ENCODE assay signal across 6 cellular contexts in the genomic region with DNA sequence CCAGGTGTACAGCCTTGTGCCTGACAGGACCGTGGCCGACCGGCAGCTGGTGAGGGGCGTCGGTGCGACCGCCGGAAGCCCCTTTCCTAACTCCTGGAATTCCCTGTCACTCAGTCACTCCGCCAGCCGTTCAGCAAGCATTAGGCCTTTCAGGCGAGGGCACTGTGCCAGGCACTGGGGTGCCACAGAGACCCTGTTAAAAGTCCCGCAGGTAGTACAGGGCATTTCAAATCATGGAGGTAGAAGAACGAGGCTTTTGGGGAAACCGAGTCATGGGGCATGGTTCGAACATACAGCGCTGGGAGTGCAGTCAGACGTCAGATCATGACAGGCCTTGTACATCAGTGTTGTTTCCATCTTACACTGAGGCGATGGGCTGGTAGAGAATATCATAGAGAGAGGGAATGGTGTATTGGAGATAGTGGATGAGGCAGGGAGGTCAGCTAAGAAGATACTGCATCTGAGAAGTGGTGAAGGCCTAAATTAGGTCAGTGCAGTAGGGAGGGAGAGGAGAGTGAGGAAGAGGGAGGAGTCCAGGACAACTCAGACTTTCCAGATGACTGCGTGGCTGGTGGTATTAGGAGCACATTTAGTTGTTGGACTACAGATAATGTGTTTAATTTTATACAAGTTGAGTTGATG. TPM values are rescaled to one million over a fixed set of nuclear protein-coding genes. Genes with fewer than 3 reads are reported as not detected.
DNase-seq lines count a peak whose midpoint lies in the region; ATAC-seq and TF ChIP-seq lines count a peak whose summit lies in the region.

No MANE protein-coding gene starts in this region.

- peak overlapping the region; percentile 99 for H3K27ac Mint-ChIP-seq in activated CD8-positive, alpha-beta T cell treated with anti-CD3 and anti-CD28 coated beads for 36 hours

- CTCF ChIA-PET in activated CD8-positive, alpha-beta T cell treated with anti-CD3 and anti-CD28 coated beads for 36 hours (lab: Charles Lee), result interaction anchor here (1.0 to 2.9 kb wide), 2 partner anchors 21 to 75 kb away, joined by 4 to 16 read pairs; no protein-coding TSS in a partner anchor

- H2AFZ ChIP-seq in GM23248, result peak overlapping the region; percentile 60

- DNase-seq in GM23248 (peak; percentile 87), NCI-H524 (lab: John Stamatoyannopoulos, UW) (no peak), NCI-H774 (lab: John Stamatoyannopoulos, UW) (no peak)
- DNase-seq in activated CD8-positive, alpha-beta T cell treated with anti-CD3 and anti-CD28 coated beads for 36 hours, result peak; percentile 63

- H3K9ac ChIP-seq in GM23248, result peak overlapping the region; percentile 99
- peak overlapping the region; percentile 69 to 82 for H3K9ac ChIP-seq in liver (ENCODE audit: low read depth in 1 of 2, low read length in 2 of 2)

- peaks cover 23% of the 10 kb centered on the region for H3F3A ChIP-seq in GM23248 (ENCODE audit: insufficient read depth)

- no peaks in the 10 kb centered on the region for H3K9me3 Mint-ChIP-seq in activated CD8-positive, alpha-beta T cell treated with anti-CD3 and anti-CD28 coated beads for 36 hours

- POLR2A ChIA-PET in activated CD8-positive, alpha-beta T cell treated with anti-CD3 and anti-CD28 coated beads for 36 hours (lab: Charles Lee), result interaction anchor here (0.6 to 9.3 kb wide), 10 partner anchors 11 to 432 kb away, joined by 3 to 85 read pairs (median 4); partner anchors contain the start of genes BAG6, C6orf47, NELFE and SKIC2

- in situ Hi-C loops in GM23248 (cut with MboI), result no loop called here

- 4% methylated on average over 19 of the region's 19 CpGs for WGBS in GM23248 (ENCODE audit: low coverage in 1 of 2, low lambda C conversion rate in 2 of 2, missing lambda C conversion rate in 2 of 2), 2 experiments
- 12% methylated on average over 19 of the region's 19 CpGs for WGBS in liver

- H3K27me3 ChIP-seq in GM23248 (replicated peaks; ENCODE audit: insufficient read depth), result no peaks in the 10 kb centered on the region
- H3K27me3 ChIP-seq in liver (ENCODE audit: control insufficient read depth in 4 of 4, insufficient read depth in 4 of 4, low read length in 3 of 4), result no peaks in the 10 kb centered on the region

- peaks cover 18% of the 10 kb centered on the region for H3K36me3 Mint-ChIP-seq in activated CD8-positive, alpha-beta T cell treated with anti-CD3 and anti-CD28 coated beads for 36 hours (ENCODE audit: low read depth)

- H4K20me1 ChIP-seq in GM23248 (ENCODE audit: insufficient read depth), result no peaks in the 10 kb centered on the region

- no peak for ATAC-seq in activated CD8-positive, alpha-beta T cell treated with anti-CD3 and anti-CD28 coated beads for 36 hours
- no peak for ATAC-seq in HG02970 (IDR thresholded peaks at IDR 0.05; ENCODE audit: low FRiP score, unreplicated experiment)

- H3K27me3 Mint-ChIP-seq in activated CD8-positive, alpha-beta T cell treated with anti-CD3 and anti-CD28 coated beads for 36 hours, result peaks cover 2% of the 10 kb centered on the region

- H3K9me2 ChIP-seq in GM23248 (ENCODE audit: insufficient read depth), result no peaks in the 10 kb centered on the region

- TF ChIP-seq CTCF in activated CD8-positive, alpha-beta T cell treated with anti-CD3 and anti-CD28 coated beads for 36 hours (IDR thresholded peaks at IDR 0.05), result no peak
- no peak for TF ChIP-seq CTCF in liver (IDR thresholded peaks at IDR 0.05; ENCODE audit: low read depth, low read length, missing input control)

- intact Hi-C loops in activated CD8-positive, alpha-beta T cell treated with anti-CD3 and anti-CD28 coated beads for 36 hours (cut with micrococcal nuclease), result no loop called here

- H3K27ac ChIP-seq in GM23248 (peak overlapping the region; percentile 96), liver (ENCODE audit: low read depth in 1 of 2, low read length in 2 of 2) (peak overlapping the region; percentile 98 to 99)

- H3K4me3 Mint-ChIP-seq in activated CD8-positive, alpha-beta T cell treated with anti-CD3 and anti-CD28 coated beads for 36 hours, result peak overlapping the region; percentile 94

- H3K36me3 ChIP-seq in GM23248 (ENCODE audit: low read depth) (0 out of 2 replicates have a peak, but pooled peaks cover 5% of the 10 kb centered on the region), liver (ENCODE audit: control insufficient read depth in 4 of 4, insufficient read depth in 3 of 4, low read depth in 1 of 4, low read length in 3 of 4) (peaks cover 6 to 27% (median 12%) of the 10 kb centered on the region in 4 donors)

- H3K4me1 Mint-ChIP-seq in activated CD8-positive, alpha-beta T cell treated with anti-CD3 and anti-CD28 coated beads for 36 hours (ENCODE audit: low read depth), result peaks cover 33% of the 10 kb centered on the region

- no peak for TF ChIP-seq RAD21 in liver (IDR thresholded peaks at IDR 0.05)

- H3K79me2 ChIP-seq in GM23248 (ENCODE audit: insufficient read depth), result peaks cover 51% of the 10 kb centered on the region

- H3K4me1 ChIP-seq in GM23248 (ENCODE audit: insufficient read depth), result peaks cover 13% of the 10 kb centered on the region
- peaks cover 6 to 34% (median 29%) of the 10 kb centered on the region in 4 donors for H3K4me1 ChIP-seq in liver (ENCODE audit: control insufficient read depth in 4 of 4, insufficient read depth in 4 of 4, low read length in 3 of 4)

- H3K4me3 ChIP-seq in GM23248 (peak overlapping the region; percentile 90), liver (ENCODE audit: low read depth in 1 of 3, low read length in 3 of 3) (peak overlapping the region; percentile 69 to 93 (median 78))

- H3K9me3 ChIP-seq in GM23248 (ENCODE audit: low read depth) (no peaks in the 10 kb centered on the region), liver (ENCODE audit: control insufficient read depth in 4 of 4, low read length in 3 of 4) (no peaks in the 10 kb centered on the region)

- peak overlapping the region; percentile 98 for H3K4me2 ChIP-seq in GM23248 (ENCODE audit: unreplicated experiment)

TF ChIP-seq in liver, 16 proteins besides CTCF, POLR2A, EP300 and RAD21 (continues in another document):
- TF ChIP-seq REST (IDR thresholded peaks at IDR 0.05) (no peak), GABPA (IDR thresholded peaks at IDR 0.05 in 1 of 2, conservative IDR thresholded peaks at IDR 0.05 in 1 of 2) (no peak), HNF4A (conservative IDR thresholded peaks at IDR 0.05) (no peak), JUND (IDR thresholded peaks at IDR 0.05) (no peak), FOXA2 (IDR thresholded peaks at IDR 0.05) (no peak)
- TF ChIP-seq, protein P1, sequence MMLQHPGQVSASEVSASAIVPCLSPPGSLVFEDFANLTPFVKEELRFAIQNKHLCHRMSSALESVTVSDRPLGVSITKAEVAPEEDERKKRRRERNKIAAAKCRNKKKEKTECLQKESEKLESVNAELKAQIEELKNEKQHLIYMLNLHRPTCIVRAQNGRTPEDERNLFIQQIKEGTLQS (IDR thresholded peaks at IDR 0.05), result no peak

RNA-seq across cellular contexts. Expression of gene DXO, which starts 0.9 kb away (rescaled TPM):
- 24.2 and 31.0 TPM in 2 replicates for total RNA-seq in GM23248 (2014; rRNA removed; shearing (Covaris generic))
- polyA plus RNA-seq in GM23248 (2016; fragmentation: Nextera tagmentation; extraction: Ambion mirVana), result 23.3 and 26.6 TPM in 2 replicates
- 10 to 100 TPM; 13.0 to 13.1 TPM for total RNA-seq in activated CD8-positive, alpha-beta T cell treated with anti-CD3 and anti-CD28 coated beads for 36 hours
- 10 to 100 TPM in 1 of 2 donors, 1 to 10 TPM in 1; 4.5 to 11.0 TPM for total RNA-seq in liver
- 1 to 10 TPM; 8.9 to 9.7 TPM for polyA plus RNA-seq in liver

RNA-seq across cellular contexts. Expression of gene C4A, which starts 9.0 kb away (rescaled TPM):
- 4.8 and 5.3 TPM in 2 replicates for total RNA-seq in GM23248 (2014; rRNA removed; shearing (Covaris generic))
- polyA plus RNA-seq in GM23248 (2016; fragmentation: Nextera tagmentation; extraction: Ambion mirVana), result 1.3 and 2.4 TPM in 2 replicates
- total RNA-seq in activated CD8-positive, alpha-beta T cell treated with anti-CD3 and anti-CD28 coated beads for 36 hours, result 1 to 10 TPM; 2.8 to 3.2 TPM
- 1,000 to 10,000 TPM in 1 of 2 donors, 100 to 1,000 TPM in 1; 410 to 1,584 TPM for total RNA-seq in liver
- polyA plus RNA-seq in liver, result 1,000 to 10,000 TPM; 1,485 to 2,903 TPM

RNA-seq across cellular contexts. Expression of gene SKIC2, which starts 13.9 kb away (rescaled TPM):
- 54.9 and 65.4 TPM in 2 replicates for total RNA-seq in GM23248 (2014; rRNA removed; shearing (Covaris generic))
- polyA plus RNA-seq in GM23248 (2016; fragmentation: Nextera tagmentation; extraction: Ambion mirVana) (46.9 and 47.7 TPM in 2 replicates), liver (10 to 100 TPM; 26.7 to 34.3 TPM)
- total RNA-seq in activated CD8-positive, alpha-beta T cell treated with anti-CD3 and anti-CD28 coated beads for 36 hours, result 10 to 100 TPM; 76.5 to 77.3 TPM
- total RNA-seq in liver, result 10 to 100 TPM; 34.7 to 57.6 TPM

RNA-seq across cellular contexts. Expression of gene NELFE, which starts 14.1 kb away (rescaled TPM):
- 62.9 and 77.9 TPM in 2 replicates for total RNA-seq in GM23248 (2014; rRNA removed; shearing (Covaris generic))
- polyA plus RNA-seq in GM23248 (2016; fragmentation: Nextera tagmentation; extraction: Ambion mirVana), result 108 and 114 TPM in 2 replicates
- 10 to 100 TPM; 60.5 to 61.0 TPM for total RNA-seq in activated CD8-positive, alpha-beta T cell treated with anti-CD3 and anti-CD28 coated beads for 36 hours
- 10 to 100 TPM; 11.1 to 21.8 TPM for total RNA-seq in liver
- polyA plus RNA-seq in liver, result 10 to 100 TPM; 11.9 to 14.2 TPM

RNA-seq across cellular contexts. Expression of gene CFB, which starts 26.9 kb away (rescaled TPM):
- total RNA-seq in GM23248 (2014; rRNA removed; shearing (Covaris generic)), result 4.4 and 7.3 TPM in 2 replicates
- polyA plus RNA-seq in GM23248 (2016; fragmentation: Nextera tagmentation; extraction: Ambion mirVana), result 3.4 and 3.9 TPM in 2 replicates
- under 1 TPM; 0.43 to 0.45 TPM for total RNA-seq in activated CD8-positive, alpha-beta T cell treated with anti-CD3 and anti-CD28 coated beads for 36 hours
- 1,000 to 10,000 TPM; 2,016 to 3,272 TPM for total RNA-seq in liver
- polyA plus RNA-seq in liver, result 1,000 to 10,000 TPM; 3,136 to 3,144 TPM

Comparison
In these comparisons a context has a peak if more than half of its experiments do, and no peak if none do; other contexts are left out.
1. DNase-seq: peak in GM23248 (single experiment) and activated CD8-positive, alpha-beta T cell treated with anti-CD3 and anti-CD28 coated beads for 36 hours (single experiment); none in NCI-H524 (0 of 2) and NCI-H774 (single experiment).
2. RNA of gene C4A, which starts 9.0 kb away (total RNA-seq): 410 to 1,584 TPM in liver; 4.8 to 5.3 TPM in GM23248 and 2.8 to 3.2 TPM in activated CD8-positive, alpha-beta T cell treated with anti-CD3 and anti-CD28 coated beads for 36 hours; every median in the first group is over 10 times any median in the second.